Comparison of ENCODE assay signal across 16 cellular contexts in genomic region chr10:118799779-118800178, GRCh38. TPM values are rescaled to one million over a fixed set of nuclear protein-coding genes. Genes with fewer than 3 reads are reported as not detected.
A peak's percentile ranks its signal among the peaks of the same experiment; 100 is the strongest.
DNase-seq lines count a peak whose midpoint lies in the region; ATAC-seq and TF ChIP-seq lines count a peak whose summit lies in the region.
"Had no signal": no experiment of that assay in that cellular context is flagged by ENCODE, and none has a peak within 500 bp of the region (broad histone marks: within the 10 kb centered on the region; RNA-seq: fewer than 3 reads in every experiment).

No MANE protein-coding gene starts in this region.

- no peak overlapping the region for H3K4me3 Mint-ChIP-seq in activated T-helper 17 cell treated with anti-CD3 and anti-CD28 coated beads, Interleukin-2, amount 50 U/mL, for 72 hours
- no peak overlapping the region for H3K4me3 Mint-ChIP-seq in activated CD8-positive, alpha-beta T cell treated with anti-CD3 and anti-CD28 coated beads for 36 hours

- no peak overlapping the region for H3K4me3 ChIP-seq in AG10803 (ENCODE audit: low read length)
- H3K4me3 ChIP-seq: psoas muscle had no signal

- intact Hi-C loops in activated CD8-positive, alpha-beta T cell treated with anti-CD3 and anti-CD28 coated beads for 36 hours (cut with micrococcal nuclease), result no loop called here

- POLR2A ChIA-PET in activated CD8-positive, alpha-beta T cell treated with anti-CD3 and anti-CD28 coated beads for 36 hours (lab: Charles Lee), result interaction anchor here (0.7 kb wide), 1 partner anchor 19 kb away, joined by 4 read pairs; no protein-coding TSS in a partner anchor

- CTCF ChIA-PET in activated CD8-positive, alpha-beta T cell treated with anti-CD3 and anti-CD28 coated beads for 36 hours (lab: Charles Lee), result interaction anchor here (1.0 to 1.5 kb wide), 3 partner anchors 50 to 340 kb away, joined by 3 read pairs; no protein-coding TSS in a partner anchor

- peak; percentile 63 for ATAC-seq in activated T-helper 17 cell treated with anti-CD3 and anti-CD28 coated beads, Interleukin-2, amount 50 U/mL, for 72 hours (replicated peaks)
- peak; percentile 91 for ATAC-seq in foreskin keratinocyte
- no peak for ATAC-seq in HG02610 (IDR thresholded peaks at IDR 0.05; ENCODE audit: unreplicated experiment)
- no peak for ATAC-seq in activated CD8-positive, alpha-beta T cell treated with anti-CD3 and anti-CD28 coated beads for 36 hours
- ATAC-seq in left lobe of liver, result no peak

- DNase-seq in AG10803 (ENCODE audit: low read depth), result peak; percentile 6
- DNase-seq in HPDE6-E6E7 (ENCODE audit: extremely low spot score), result peak; percentile 58
- peak; percentile 80 to 90 for DNase-seq in foreskin keratinocyte
- DNase-seq in activated CD8-positive, alpha-beta T cell treated with anti-CD3 and anti-CD28 coated beads for 36 hours, result no peak
- DNase-seq in left lobe of liver (ENCODE audit: low spot score), result no peak
- DNase-seq in NCI-H2171 (lab: John Stamatoyannopoulos, UW), result no peak
- DNase-seq: BE2C; caudate nucleus; H7; NCI-H1417 treated with DMSO at 0.1 percent for 48 hours; psoas muscle; stimulated activated CD4-positive, alpha-beta T cell treated with anti-CD3 and anti-CD28 coated beads, Interleukin-4, amount 100 ng/mL, for 1 hour; stimulated activated naive CD4-positive, alpha-beta T cell; SW 1271 had no signal

- TF ChIP-seq CTCF in AG10803 (conservative IDR thresholded peaks at IDR 0.05; ENCODE audit: low read length), result no peak
- peak; percentile 61 for TF ChIP-seq CTCF in foreskin keratinocyte (conservative IDR thresholded peaks at IDR 0.05)
- TF ChIP-seq CTCF in activated CD8-positive, alpha-beta T cell treated with anti-CD3 and anti-CD28 coated beads for 36 hours (IDR thresholded peaks at IDR 0.05), result no peak

- H3K27me3 ChIP-seq in foreskin keratinocyte, result peaks cover 8% of the 10 kb centered on the region
- H3K27me3 ChIP-seq: BE2C had no signal

- H3K4me1 Mint-ChIP-seq in activated T-helper 17 cell treated with anti-CD3 and anti-CD28 coated beads, Interleukin-2, amount 50 U/mL, for 72 hours, result no peaks in the 10 kb centered on the region
- H3K4me1 Mint-ChIP-seq in activated CD8-positive, alpha-beta T cell treated with anti-CD3 and anti-CD28 coated beads for 36 hours (ENCODE audit: low read depth), result peaks cover 4% of the 10 kb centered on the region

- peaks cover 29% of the 10 kb centered on the region for H3K27me3 Mint-ChIP-seq in activated T-helper 17 cell treated with anti-CD3 and anti-CD28 coated beads, Interleukin-2, amount 50 U/mL, for 72 hours
- H3K27me3 Mint-ChIP-seq in activated CD8-positive, alpha-beta T cell treated with anti-CD3 and anti-CD28 coated beads for 36 hours, result peaks cover 13% of the 10 kb centered on the region

- H3K4me1 ChIP-seq in foreskin keratinocyte, result peaks cover 3% of the 10 kb centered on the region
- H3K4me1 ChIP-seq: BE2C had no signal

- no peaks in the 10 kb centered on the region for H3K9me3 Mint-ChIP-seq in activated T-helper 17 cell treated with anti-CD3 and anti-CD28 coated beads, Interleukin-2, amount 50 U/mL, for 72 hours
- H3K9me3 Mint-ChIP-seq in activated CD8-positive, alpha-beta T cell treated with anti-CD3 and anti-CD28 coated beads for 36 hours, result peaks cover 4% of the 10 kb centered on the region

- no peaks in the 10 kb centered on the region for H3K36me3 Mint-ChIP-seq in activated T-helper 17 cell treated with anti-CD3 and anti-CD28 coated beads, Interleukin-2, amount 50 U/mL, for 72 hours (ENCODE audit: low read depth)
- H3K36me3 Mint-ChIP-seq in activated CD8-positive, alpha-beta T cell treated with anti-CD3 and anti-CD28 coated beads for 36 hours (ENCODE audit: low read depth), result no peaks in the 10 kb centered on the region

- no peak overlapping the region for H3K27ac Mint-ChIP-seq in activated T-helper 17 cell treated with anti-CD3 and anti-CD28 coated beads, Interleukin-2, amount 50 U/mL, for 72 hours
- no peak overlapping the region for H3K27ac Mint-ChIP-seq in activated CD8-positive, alpha-beta T cell treated with anti-CD3 and anti-CD28 coated beads for 36 hours

- no peak overlapping the region for H3K27ac ChIP-seq in foreskin keratinocyte
- H3K27ac ChIP-seq: psoas muscle had no signal

RNA-seq across cellular contexts. Expression of gene CACUL1, which starts 45.0 kb away (rescaled TPM):
- 10 to 100 TPM; 25.6 to 29.2 TPM for total RNA-seq in activated T-helper 17 cell treated with anti-CD3 and anti-CD28 coated beads, Interleukin-2, amount 50 U/mL, for 72 hours
- 33.2 and 36.4 TPM in 2 replicates for total RNA-seq in foreskin keratinocyte
- polyA plus RNA-seq in foreskin keratinocyte, result 6.9 and 7.2 TPM in 2 replicates
- 10 to 100 TPM; 25.6 to 26.1 TPM for total RNA-seq in activated CD8-positive, alpha-beta T cell treated with anti-CD3 and anti-CD28 coated beads for 36 hours
- 16.1 TPM for total RNA-seq in left lobe of liver

Comparison
In these comparisons a context has a peak if more than half of its experiments do, and no peak if none do; other contexts are left out.
1. DNase-seq: peak in AG10803 (single experiment), HPDE6-E6E7 (single experiment) and foreskin keratinocyte (2 of 2); none in activated CD8-positive, alpha-beta T cell treated with anti-CD3 and anti-CD28 coated beads for 36 hours (single experiment), left lobe of liver (single experiment) and NCI-H2171 (single experiment).
2. ATAC-seq: peak in activated T-helper 17 cell treated with anti-CD3 and anti-CD28 coated beads, Interleukin-2, amount 50 U/mL, for 72 hours (single experiment) and foreskin keratinocyte (single experiment); none in HG02610 (single experiment), activated CD8-positive, alpha-beta T cell treated with anti-CD3 and anti-CD28 coated beads for 36 hours (single experiment) and left lobe of liver (single experiment).